ENCODE assay signal across 8 cellular contexts in genomic region chr9:128250839-128251558, GRCh38.
DNase-seq lines count a peak whose midpoint lies in the region; ATAC-seq and TF ChIP-seq lines count a peak whose summit lies in the region.

No MANE protein-coding gene starts in this region.

- peak overlapping the region; percentile 16 for H3K27ac ChIP-seq in caudate nucleus (ENCODE audit: low read depth, low read length)

- peaks cover 9% of the 10 kb centered on the region for H3K27me3 Mint-ChIP-seq in nephron progenitor cell (ENCODE audit: low read depth, poor library complexity)

- H3K36me3 Mint-ChIP-seq in nephron progenitor cell (ENCODE audit: low read depth): peaks cover 27% of the 10 kb centered on the region

- peak overlapping the region; percentile 67 for H3K9ac ChIP-seq in ES-I3 (ENCODE audit: low read depth, low read length)

- peaks cover 12% of the 10 kb centered on the region for H3K4me1 ChIP-seq in ES-I3 (ENCODE audit: insufficient read depth, low read length)

- H3K4me3 Mint-ChIP-seq in nephron progenitor cell: peak overlapping the region; percentile 90

- ATAC-seq in HG03354 (IDR thresholded peaks at IDR 0.05; ENCODE audit: poor library complexity, severe bottlenecking, unreplicated experiment): peak; percentile 23
- ATAC-seq in HG03045 (IDR thresholded peaks at IDR 0.05; ENCODE audit: unreplicated experiment): no peak

- H3K9me3 ChIP-seq in ES-I3 (ENCODE audit: control insufficient read depth, insufficient read depth, low read length): no peaks in the 10 kb centered on the region

- H3K27ac Mint-ChIP-seq in nephron progenitor cell: peak overlapping the region; percentile 40

- TF ChIP-seq CTCF in nephron progenitor cell (IDR thresholded peaks at IDR 0.05): no peak

- H3K4me1 Mint-ChIP-seq in nephron progenitor cell: peaks cover 62% of the 10 kb centered on the region

- H3K36me3 ChIP-seq in ES-I3 (ENCODE audit: insufficient read depth, low read length): no peaks in the 10 kb centered on the region

- H3K9me3 Mint-ChIP-seq in nephron progenitor cell: no peaks in the 10 kb centered on the region

- DNase-seq in caudate nucleus (lab: John Stamatoyannopoulos, UW) (no peak), nephron progenitor cell (no peak), retina (no peak), nucleus accumbens (lab: John Stamatoyannopoulos, UW) (no peak), NCI-H2029 treated with DMSO at 0.1 percent for 48 hours (lab: John Stamatoyannopoulos, UW) (no peak)
